ENCODE assay signal across 31 cellular contexts in the genomic region with DNA sequence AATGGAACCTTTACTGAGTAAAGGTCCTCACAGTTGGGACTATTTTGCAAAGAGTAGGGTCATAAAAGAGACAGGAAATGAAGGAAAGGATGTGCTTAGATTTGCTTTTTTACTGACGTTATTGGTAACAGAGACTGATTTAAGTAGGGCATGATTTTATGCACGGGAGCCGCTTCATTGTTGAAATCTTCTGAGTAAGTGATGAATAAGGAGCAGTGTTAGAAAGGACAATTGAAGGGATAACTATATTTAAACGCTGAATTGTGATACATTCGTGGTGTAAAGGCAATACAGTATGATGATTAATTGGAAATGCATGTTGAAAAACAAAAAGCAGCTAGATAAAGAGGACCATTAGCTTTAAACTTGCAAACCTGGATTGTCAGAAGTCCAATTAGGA.
"Had no signal": no experiment of that assay in that cellular context is flagged by ENCODE, and none has a peak within 500 bp of the region (broad histone marks: within the 10 kb centered on the region; RNA-seq: fewer than 3 reads in every experiment).

No MANE protein-coding gene starts in this region.

- H3K4me1 Mint-ChIP-seq: activated naive CD4-positive, alpha-beta T cell treated with anti-CD3 and anti-CD28 coated beads, Interleukin-2, amount 10 ng/mL, durations not matched to agents 7 days and 5 days; activated naive CD8-positive, alpha-beta T cell treated with anti-CD3 and anti-CD28 coated beads, Interleukin-2, amount 10 ng/mL, durations not matched to agents 7 days and 5 days; naive B cell; stimulated activated naive B cell treated with anti-CD40 and anti-IgM and Interleukin-4, amounts not matched to agents 10 μg/mL and 1 μg/mL and 100 μg/mL, for 72 hours had no signal

- H3K4me3 ChIP-seq: colonic mucosa, gastrocnemius medialis, hepatocyte, pancreas, psoas muscle, right atrium auricular region, stomach, thyroid gland, upper lobe of left lung, vagina had no signal

- H3K4me3 Mint-ChIP-seq: activated naive CD4-positive, alpha-beta T cell treated with anti-CD3 and anti-CD28 coated beads, Interleukin-2, amount 10 ng/mL, durations not matched to agents 7 days and 5 days; activated naive CD8-positive, alpha-beta T cell treated with anti-CD3 and anti-CD28 coated beads, Interleukin-2, amount 10 ng/mL, durations not matched to agents 7 days and 5 days; activated T-helper 1 cell treated with anti-CD3 and anti-CD28 coated beads, Interleukin-12 subunit alpha, Interleukin-12 subunit beta, Interleukin-2, Interleukin-4 antibody, amounts not matched to agents 30 ng/mL and 10 ng/mL and 1 ng/mL, durations not matched to agents 14 hours and 24 hours and 36 hours; mesothelial cell of epicardium; naive B cell; nephron progenitor cell; stimulated activated naive B cell treated with anti-CD40 and anti-IgM and Interleukin-4, amounts not matched to agents 10 μg/mL and 1 μg/mL and 100 μg/mL, for 72 hours; T-helper 2 cell treated with Interferon-gamma antibody and Interleukin-4, amounts not matched to agents 5 μg/mL and 100 μg/mL, for 36 hours had no signal

- H3K79me2 ChIP-seq: hepatocyte had no signal

- H3K4me2 ChIP-seq: hepatocyte had no signal

- H3K9me3 ChIP-seq: colonic mucosa, gastrocnemius medialis, pancreas, psoas muscle, right atrium auricular region, thyroid gland, upper lobe of left lung, vagina had no signal

- H3K4me1 ChIP-seq: colonic mucosa, gastrocnemius medialis, pancreas, psoas muscle, right atrium auricular region, stomach, thyroid gland, upper lobe of left lung, vagina had no signal

- H3K36me3 ChIP-seq: colonic mucosa, gastrocnemius medialis, pancreas, right atrium auricular region, stomach, thyroid gland, upper lobe of left lung, vagina had no signal

- H3K27ac Mint-ChIP-seq: activated naive CD4-positive, alpha-beta T cell treated with anti-CD3 and anti-CD28 coated beads, Interleukin-2, amount 10 ng/mL, durations not matched to agents 7 days and 5 days; activated naive CD8-positive, alpha-beta T cell treated with anti-CD3 and anti-CD28 coated beads, Interleukin-2, amount 10 ng/mL, durations not matched to agents 7 days and 5 days; activated T-helper 1 cell treated with anti-CD3 and anti-CD28 coated beads, Interleukin-12 subunit alpha, Interleukin-12 subunit beta, Interleukin-2, Interleukin-4 antibody, amounts not matched to agents 30 ng/mL and 10 ng/mL and 1 ng/mL, durations not matched to agents 14 hours and 24 hours and 36 hours; mesothelial cell of epicardium; naive B cell; nephron progenitor cell; stimulated activated naive B cell treated with anti-CD40 and anti-IgM and Interleukin-4, amounts not matched to agents 10 μg/mL and 1 μg/mL and 100 μg/mL, for 72 hours; T-helper 2 cell treated with Interferon-gamma antibody and Interleukin-4, amounts not matched to agents 5 μg/mL and 100 μg/mL, for 36 hours had no signal

- H3K9me3 Mint-ChIP-seq: activated naive CD4-positive, alpha-beta T cell treated with anti-CD3 and anti-CD28 coated beads, Interleukin-2, amount 10 ng/mL, durations not matched to agents 7 days and 5 days; activated naive CD8-positive, alpha-beta T cell treated with anti-CD3 and anti-CD28 coated beads, Interleukin-2, amount 10 ng/mL, durations not matched to agents 7 days and 5 days; activated T-helper 1 cell treated with anti-CD3 and anti-CD28 coated beads, Interleukin-12 subunit alpha, Interleukin-12 subunit beta, Interleukin-2, Interleukin-4 antibody, amounts not matched to agents 30 ng/mL and 10 ng/mL and 1 ng/mL, durations not matched to agents 14 hours and 24 hours and 36 hours; mesothelial cell of epicardium; nephron progenitor cell; stimulated activated naive B cell treated with anti-CD40 and anti-IgM and Interleukin-4, amounts not matched to agents 10 μg/mL and 1 μg/mL and 100 μg/mL, for 72 hours; T-helper 2 cell treated with Interferon-gamma antibody and Interleukin-4, amounts not matched to agents 5 μg/mL and 100 μg/mL, for 36 hours had no signal

- H3K36me3 Mint-ChIP-seq: activated naive CD4-positive, alpha-beta T cell treated with anti-CD3 and anti-CD28 coated beads, Interleukin-2, amount 10 ng/mL, durations not matched to agents 7 days and 5 days; activated naive CD8-positive, alpha-beta T cell treated with anti-CD3 and anti-CD28 coated beads, Interleukin-2, amount 10 ng/mL, durations not matched to agents 7 days and 5 days; mesothelial cell of epicardium; naive B cell; stimulated activated naive B cell treated with anti-CD40 and anti-IgM and Interleukin-4, amounts not matched to agents 10 μg/mL and 1 μg/mL and 100 μg/mL, for 72 hours had no signal

- H3K27me3 ChIP-seq: colonic mucosa, gastrocnemius medialis, hepatocyte, pancreas, right atrium auricular region, stomach, thyroid gland, upper lobe of left lung, vagina had no signal

- H3K27me3 Mint-ChIP-seq: activated naive CD4-positive, alpha-beta T cell treated with anti-CD3 and anti-CD28 coated beads, Interleukin-2, amount 10 ng/mL, durations not matched to agents 7 days and 5 days; activated naive CD8-positive, alpha-beta T cell treated with anti-CD3 and anti-CD28 coated beads, Interleukin-2, amount 10 ng/mL, durations not matched to agents 7 days and 5 days; naive B cell; stimulated activated naive B cell treated with anti-CD40 and anti-IgM and Interleukin-4, amounts not matched to agents 10 μg/mL and 1 μg/mL and 100 μg/mL, for 72 hours had no signal

- H2AFZ ChIP-seq: hepatocyte had no signal

- DNase-seq: activated CD4-positive, alpha-beta T cell treated with anti-CD3 and anti-CD28 coated beads for 48 hours; activated CD4-positive, alpha-beta T cell treated with anti-CD3 and anti-CD28 coated beads, Interleukin-2, amount 50 U/mL, for 48 hours; activated CD8-positive, alpha-beta memory T cell treated with anti-CD3 and anti-CD28 coated beads for 24 hours; activated gamma-delta T cell; activated naive CD4-positive, alpha-beta T cell treated with anti-CD3 and anti-CD28 coated beads, Interleukin-2, amount 10 ng/mL, durations not matched to agents 7 days and 5 days; activated naive CD8-positive, alpha-beta T cell treated with anti-CD3 and anti-CD28 coated beads, Interleukin-2, amount 10 ng/mL, durations not matched to agents 7 days and 5 days; activated T-cell treated with anti-CD3 and anti-CD28 coated beads, Interleukin-2, amount 50 U/mL, for 1 hour; colonic mucosa; effector CD8-positive, alpha-beta T cell; gastrocnemius medialis; glutamatergic neuron; kidney; left colon; naive B cell; nephron progenitor cell; pancreas; psoas muscle; stimulated activated CD4-positive, alpha-beta T cell treated with anti-CD3 and anti-CD28 coated beads, Interleukin-15, amount 100 ng/mL, for 24 hours; stimulated activated CD4-positive, alpha-beta T cell treated with anti-CD3 and anti-CD28 coated beads, Interleukin-2, amount 100 ng/mL, for 24 hours; stimulated activated naive B cell treated with anti-CD40 and anti-IgM and Interleukin-4, amounts not matched to agents 10 μg/mL and 1 μg/mL and 100 μg/mL, for 72 hours; stomach; T-helper 1 cell; thyroid gland; upper lobe of left lung had no signal

- H3K27ac ChIP-seq: colonic mucosa, gastrocnemius medialis, hepatocyte, pancreas, psoas muscle, right atrium auricular region, stomach, thyroid gland, upper lobe of left lung, vagina, VCaP had no signal
